ENCODE assay signal across 18 cellular contexts in the genomic region with DNA sequence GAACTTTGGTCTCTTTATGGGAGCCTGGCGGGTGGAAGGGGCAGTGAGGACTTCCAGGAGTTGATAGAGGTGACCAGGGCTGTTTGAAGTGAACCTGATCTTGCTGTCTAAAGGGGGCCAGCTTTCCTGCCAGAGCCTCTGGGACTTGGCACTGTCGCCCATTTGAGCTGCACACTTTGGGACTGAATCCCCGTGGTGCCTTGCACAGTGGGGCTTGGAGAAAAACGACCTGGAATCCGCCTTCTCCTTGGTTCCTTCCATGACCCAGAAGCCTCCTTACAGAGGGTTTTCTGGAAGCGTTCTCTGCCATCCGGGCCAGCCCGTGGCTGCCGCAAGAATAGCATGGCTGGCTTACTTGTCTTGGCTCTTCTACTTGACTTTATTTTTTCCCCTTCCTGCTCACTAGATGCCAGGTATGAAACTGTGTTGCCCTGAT. TPM values are rescaled to one million over a fixed set of nuclear protein-coding genes. Genes with fewer than 3 reads are reported as not detected.
DNase-seq lines count a peak whose midpoint lies in the region; ATAC-seq, FAIRE-seq and TF ChIP-seq lines count a peak whose summit lies in the region.
"Had no signal": no experiment of that assay in that cellular context is flagged by ENCODE, and none has a peak within 500 bp of the region (broad histone marks: within the 10 kb centered on the region; RNA-seq: fewer than 3 reads in every experiment).

No MANE protein-coding gene starts in this region.

- WGBS in HepG2 (ENCODE audit: low lambda C conversion rate): 22% methylated on average over 4 of the region's 9 CpGs

- H2AFZ ChIP-seq in HepG2 (ENCODE audit: low read length): no peak overlapping the region

- in situ Hi-C loops in GM13976 (cut with MboI; ENCODE audit: low sequenced_read_pairs, unreplicated experiment): no loop called here
- in situ Hi-C loops in HepG2 (cut with HindIII; ENCODE audit: extremely low pct_ligation_motif_present, low pct_unique_long_range_greater_than_20kb): no loop called here

- H3K4me3 ChIP-seq in HepG2 (replicated peaks in 1 of 3; ENCODE audit: insufficient read depth in 1 of 3, low read depth in 2 of 3, low read length in 3 of 3) (peak overlapping the region in 1 of 3 experiments; percentile 43; a peak in 1 of 6 replicates), retinal pigment epithelial cell (ENCODE audit: low read length) (peak overlapping the region; percentile 46)
- H3K4me3 ChIP-seq: cardiac muscle cell, SJSA1 had no signal

- POLR2A ChIA-PET in HepG2 (lab: Yijun Ruan, JAX): no interaction called here

- no peaks in the 10 kb centered on the region for H3K79me2 ChIP-seq in HepG2 (ENCODE audit: insufficient read depth, low read length)

- CTCF ChIA-PET in HepG2 (lab: Yijun Ruan, JAX; ENCODE audit: low intra/inter-chr PET ratio, low total read pairs): no interaction called here

- H4K20me1 ChIP-seq in HepG2 (ENCODE audit: insufficient read depth, low read length): no peaks in the 10 kb centered on the region; the same call in 1 of the 2 replicates

- FAIRE-seq in HepG2 (lab: Jason Lieb, UNC): peak; percentile 26
- FAIRE-seq: frontal cortex had no signal

- no peak overlapping the region for H3K9ac ChIP-seq in HepG2 (ENCODE audit: insufficient read depth, low read depth, low read length)
- H3K9ac ChIP-seq: KMS-11 had no signal

- peak overlapping the region; percentile 66 for H3K4me2 ChIP-seq in HepG2 (ENCODE audit: low read depth, low read length)
- H3K4me2 ChIP-seq: KMS-11 had no signal

- H3K27me3 ChIP-seq in HepG2 (ENCODE audit: control insufficient read depth in 1 of 2, insufficient read depth in 2 of 2, low read length in 2 of 2): peaks cover 5 to 33% of the 10 kb centered on the region in 2 experiments; a peak in 3 of 5 replicates

- DNase-seq in GM13976 (ENCODE audit: low spot score) (peak; percentile 19), cerebellar cortex (ENCODE audit: low spot score) (peak; percentile 30), HepG2 (ENCODE audit: low spot score) (peak; percentile 35), retinal pigment epithelial cell (ENCODE audit: low read depth) (no peak), iPS-NIHi11 (ENCODE audit: low spot score) (no peak), OCI-M1 (lab: John Stamatoyannopoulos, UW) (no peak)
- DNase-seq in activated CD4-positive, alpha-beta T cell treated with anti-CD3 and anti-CD28 coated beads for 48 hours: no peak
- DNase-seq: activated naive CD4-positive, alpha-beta T cell treated with Interleukin-2 at 50 U/mL for 16 hours; COR-L47; nucleus accumbens; T1000 had no signal

- peaks cover 23% of the 10 kb centered on the region for H3K4me1 ChIP-seq in HepG2 (ENCODE audit: insufficient read depth, low read length)
- H3K4me1 ChIP-seq: SJSA1 had no signal

- no peak for TF ChIP-seq EP300 in HepG2 (IDR thresholded peaks at IDR 0.05; ENCODE audit: low read depth in 2 of 2, low read length in 2 of 2)
- no peak for TF ChIP-seq EP300 in HepG2 (CRISPR knock-in tag; IDR thresholded peaks at IDR 0.05; ENCODE audit: borderline replicate concordance)

- H3K27ac ChIP-seq in HepG2 (ENCODE audit: extremely low read length, insufficient read depth, low read length): no peak overlapping the region
- H3K27ac ChIP-seq: cardiac muscle cell, KMS-11, SJSA1, skin epidermis had no signal

- H3K9me3 ChIP-seq in HepG2 (ENCODE audit: low read length): no peaks in the 10 kb centered on the region
- H3K9me3 ChIP-seq: SJSA1 had no signal

- TF ChIP-seq RAD21 in HepG2 (CRISPR knock-in tag; IDR thresholded peaks at IDR 0.05): no peak

- ATAC-seq in HepG2: peak; percentile 73
- ATAC-seq in GM18873 (IDR thresholded peaks at IDR 0.05; ENCODE audit: low FRiP score, unreplicated experiment): no peak
- ATAC-seq: stimulated activated memory B cell treated with anti-CD40 and anti-IgM and Interleukin-4, amounts not matched to agents 10 μg/mL and 1 μg/mL and 100 μg/mL, for 72 hours had no signal

- TF ChIP-seq POLR2A in HepG2 (IDR thresholded peaks at IDR 0.05; ENCODE audit: insufficient read depth in 1 of 2, low read depth in 2 of 2, low read length in 2 of 2): no peak

- TF ChIP-seq CTCF in GM13976 (IDR thresholded peaks at IDR 0.05; ENCODE audit: borderline replicate concordance, control extremely low read depth, extremely low read depth, insufficient read depth, missing control alignments) (no peak), HepG2 (CRISPR knock-in tag; IDR thresholded peaks at IDR 0.05) (no peak), retinal pigment epithelial cell (conservative IDR thresholded peaks at IDR 0.05; ENCODE audit: low read depth, low read length) (no peak)

- intact Hi-C loops in HepG2 (cut with micrococcal nuclease; ENCODE audit: unreplicated experiment): no loop called here

- no peaks in the 10 kb centered on the region for H3K36me3 ChIP-seq in HepG2 (replicated peaks in 1 of 2; ENCODE audit: control insufficient read depth in 1 of 2, insufficient read depth in 2 of 2, low read length in 2 of 2)
- H3K36me3 ChIP-seq: cardiac muscle cell, SJSA1 had no signal

- BruUV-seq in HepG2 (replicated peaks; lab: Mats Ljungman, UMichigan): no TSS peak

TF ChIP-seq in HepG2, 621 proteins besides CTCF, POLR2A, EP300 and RAD21:
- TF ChIP-seq ZNF766 (CRISPR knock-in tag; IDR thresholded peaks at IDR 0.05; ENCODE audit: borderline replicate concordance) (no peak), HNF4G (IDR thresholded peaks at IDR 0.05; ENCODE audit: borderline replicate concordance, low read depth, low read length) (0 out of 2 replicates have a peak, but pooled peaks have one; percentile 8), HNF4G (CRISPR knock-in tag; IDR thresholded peaks at IDR 0.05; ENCODE audit: borderline replicate concordance, low read depth) (no peak), FOXO1 (CRISPR knock-in tag; IDR thresholded peaks at IDR 0.05) (no peak), SALL1 (CRISPR knock-in tag; IDR thresholded peaks at IDR 0.05) (peak; percentile 32), ZNF777 (CRISPR knock-in tag; IDR thresholded peaks at IDR 0.05) (0 out of 2 replicates have a peak, but pooled peaks have one; percentile 35), NR0B2 (CRISPR knock-in tag; IDR thresholded peaks at IDR 0.05) (no peak), HNF4A (CRISPR knock-in tag; IDR thresholded peaks at IDR 0.05) (peak; percentile 67)

RNA-seq across cellular contexts. Expression of gene RFLNA, which starts 2.0 kb away (rescaled TPM):
- total RNA-seq in HepG2 (2016; rRNA removed; fragmentation: Illumina TruSeq; extraction: Trizol): not detected in 2 replicates
- not detected in 2 replicates for total RNA-seq in HepG2 (2016; cell fraction: cytosol; rRNA removed; fragmentation: Illumina TruSeq; extraction: Trizol; ENCODE audit: low read depth)
- not detected in 2 replicates for total RNA-seq in HepG2 (2016; cell fraction: insoluble cytoplasmic fraction; rRNA removed; fragmentation: Illumina TruSeq; extraction: Trizol)
- not detected in 2 replicates for total RNA-seq in HepG2 (2016; cell fraction: membrane; rRNA removed; fragmentation: Illumina TruSeq; extraction: Trizol)
- not detected in 2 replicates for total RNA-seq in HepG2 (2016; cell fraction: nucleus; rRNA removed; fragmentation: Illumina TruSeq; extraction: Trizol)
- polyA plus RNA-seq in HepG2 (2011; rRNA removed): not detected in 2 replicates
- polyA plus RNA-seq in HepG2 (2011; cell fraction: cytosol; rRNA removed): not detected in 2 replicates
- polyA plus RNA-seq in HepG2 (2011; cell fraction: nucleus; rRNA removed): not detected in 2 replicates
- polyA plus RNA-seq in HepG2 (2012): not detected in 2 replicates
- not detected in 2 replicates for polyA plus RNA-seq in HepG2 (2016; cell fraction: cytosol; fragmentation: Illumina TruSeq; extraction: Trizol; ENCODE audit: low read depth)
- polyA plus RNA-seq in HepG2 (2016; cell fraction: insoluble cytoplasmic fraction; fragmentation: Illumina TruSeq; extraction: Trizol; ENCODE audit: low read depth): not detected in 2 replicates
- not detected in 2 replicates for polyA plus RNA-seq in HepG2 (2016; cell fraction: membrane; fragmentation: Illumina TruSeq; extraction: Trizol; ENCODE audit: low read depth)
- not detected in 2 replicates for polyA plus RNA-seq in HepG2 (2016; cell fraction: nucleus; fragmentation: Illumina TruSeq; extraction: Trizol; ENCODE audit: insufficient read depth, low read depth)
- not detected in 2 replicates for polyA minus RNA-seq in HepG2 (2011; rRNA and poly(A)+ RNA removed; ENCODE audit: low replicate concordance)
- polyA minus RNA-seq in HepG2 (2011; cell fraction: cytosol; rRNA and poly(A)+ RNA removed): not detected in 2 replicates
- not detected in 2 replicates for polyA minus RNA-seq in HepG2 (2011; cell fraction: nucleus; rRNA and poly(A)+ RNA removed)
- total RNA-seq: SJSA1 had no signal

Comparison
In these comparisons a context has a peak if more than half of its experiments do, and no peak if none do; other contexts are left out.
1. DNase-seq: peak in GM13976 (single experiment), cerebellar cortex (single experiment) and HepG2 (single experiment); none in retinal pigment epithelial cell (single experiment), activated CD4-positive, alpha-beta T cell treated with anti-CD3 and anti-CD28 coated beads for 48 hours (single experiment), iPS-NIHi11 (single experiment) and OCI-M1 (single experiment).